Comparison of ENCODE assay signal across 15 cellular contexts in genomic region chr5:32597046-32597629, GRCh38. TPM values are rescaled to one million over a fixed set of nuclear protein-coding genes. Genes with fewer than 3 reads are reported as not detected.
DNase-seq lines count a peak whose midpoint lies in the region; ATAC-seq and TF ChIP-seq lines count a peak whose summit lies in the region.
"Had no signal": no experiment of that assay in that cellular context is flagged by ENCODE, and none has a peak within 500 bp of the region (broad histone marks: within the 10 kb centered on the region; RNA-seq: fewer than 3 reads in every experiment).

No MANE protein-coding gene starts in this region.

- peaks cover 66% of the 10 kb centered on the region for H3K4me1 Mint-ChIP-seq in central memory CD8-positive, alpha-beta T cell
- H3K4me1 Mint-ChIP-seq: endodermal cell had no signal

- intact Hi-C loops in heart left ventricle (cut with DNase I) (loop anchor here in 2 of 10 donors (10.0 kb wide), 1 partner anchor 362 kb away; no protein-coding TSS in a partner anchor), left ventricle myocardium superior (cut with micrococcal nuclease) (no loop called here)

- no peak for TF ChIP-seq CTCF in heart left ventricle (IDR thresholded peaks at IDR 0.05)

- H3K4me3 ChIP-seq in heart left ventricle: no peak overlapping the region
- H3K4me3 ChIP-seq in subcutaneous abdominal adipose tissue (ENCODE audit: low read depth in 1 of 5, low read length in 5 of 5): no peak overlapping the region
- H3K4me3 ChIP-seq in effector memory CD4-positive, alpha-beta T cell (ENCODE audit: insufficient read depth, low read depth, low read length, poor library complexity, severe bottlenecking): no peak overlapping the region
- H3K4me3 ChIP-seq: gastroesophageal sphincter, upper lobe of right lung had no signal

- H3K27ac Mint-ChIP-seq in central memory CD8-positive, alpha-beta T cell (ENCODE audit: low read depth): peak overlapping the region; percentile 19

- H3K4me3 Mint-ChIP-seq in central memory CD8-positive, alpha-beta T cell: peak overlapping the region; percentile 45
- H3K4me3 Mint-ChIP-seq: endodermal cell had no signal

- H3K27me3 Mint-ChIP-seq in central memory CD8-positive, alpha-beta T cell: no peaks in the 10 kb centered on the region

- H3K9me3 Mint-ChIP-seq in central memory CD8-positive, alpha-beta T cell: no peaks in the 10 kb centered on the region
- H3K9me3 Mint-ChIP-seq: endodermal cell had no signal

- H3K36me3 ChIP-seq in heart left ventricle: peaks cover 0 to 100% (median 95%) of the 10 kb centered on the region in 9 donors
- peaks cover 39 to 53% (median 49%) of the 10 kb centered on the region in 5 donors for H3K36me3 ChIP-seq in subcutaneous abdominal adipose tissue (ENCODE audit: control insufficient read depth in 5 of 5, insufficient read depth in 5 of 5, low read length in 5 of 5)
- H3K36me3 ChIP-seq in effector memory CD4-positive, alpha-beta T cell (ENCODE audit: control insufficient read depth, insufficient read depth, low read length): peaks cover 67% of the 10 kb centered on the region

- H3K4me1 ChIP-seq in heart left ventricle: peaks cover 0 to 66% (median 31%) of the 10 kb centered on the region in 12 donors
- peaks cover 4 to 60% (median 44%) of the 10 kb centered on the region in 5 donors for H3K4me1 ChIP-seq in subcutaneous abdominal adipose tissue (ENCODE audit: control insufficient read depth in 5 of 5, insufficient read depth in 5 of 5, low read length in 5 of 5)
- peaks cover 18% of the 10 kb centered on the region for H3K4me1 ChIP-seq in effector memory CD4-positive, alpha-beta T cell (ENCODE audit: control insufficient read depth, insufficient read depth, low read length, poor library complexity, severe bottlenecking)

- WGBS in heart left ventricle, 4 donors: 26 to 48% (median 33%) methylated on average over 2 of the region's 2 CpGs

- no peak for DNase-seq in heart left ventricle
- DNase-seq in left ventricle myocardium superior: no peak
- peak; percentile 86 for DNase-seq in NOMO-1 treated with dmso at 0.1 percent for 144 hours (lab: John Stamatoyannopoulos, UW; ENCODE audit: unreplicated experiment)
- DNase-seq in central memory CD8-positive, alpha-beta T cell (ENCODE audit: low spot score in 2 of 2): no peak
- DNase-seq in effector memory CD4-positive, alpha-beta T cell: no peak
- no peak for DNase-seq in KBM-7
- no peak for DNase-seq in putamen (ENCODE audit: low spot score)
- DNase-seq: activated gamma-delta T cell treated with Interleukin-2 at 50 U/mL for 16 hours; DMS53; endodermal cell; stimulated activated CD4-positive, alpha-beta T cell treated with anti-CD3 and anti-CD28 coated beads, Interleukin-2, amount 100 ng/mL, for 48 hours; upper lobe of right lung had no signal

- H3K36me3 Mint-ChIP-seq in central memory CD8-positive, alpha-beta T cell (ENCODE audit: insufficient read depth): peaks cover 93% of the 10 kb centered on the region

- H3K27ac ChIP-seq in heart left ventricle: peak overlapping the region in 7 of 12 donors; percentile 7 to 54 (median 41)
- H3K27ac ChIP-seq in subcutaneous abdominal adipose tissue (ENCODE audit: low read depth, low read length): peak overlapping the region; percentile 68
- no peak overlapping the region for H3K27ac ChIP-seq in effector memory CD4-positive, alpha-beta T cell (ENCODE audit: insufficient read depth, low read length, poor library complexity, severe bottlenecking)
- H3K27ac ChIP-seq: gastroesophageal sphincter, upper lobe of right lung had no signal

- peak overlapping the region in 2 of 5 donors; percentile 19 to 37 for H3K9ac ChIP-seq in subcutaneous abdominal adipose tissue (ENCODE audit: low read length in 5 of 5)

- no peak for TF ChIP-seq POLR2A in heart left ventricle (IDR thresholded peaks at IDR 0.05)

- H3K9me3 ChIP-seq in heart left ventricle: no peaks in the 10 kb centered on the region
- H3K9me3 ChIP-seq in subcutaneous abdominal adipose tissue (ENCODE audit: control insufficient read depth in 5 of 5, low read length in 5 of 5): no peaks in the 10 kb centered on the region
- no peaks in the 10 kb centered on the region for H3K9me3 ChIP-seq in effector memory CD4-positive, alpha-beta T cell (ENCODE audit: control insufficient read depth, low read length)
- H3K9me3 ChIP-seq: gastroesophageal sphincter, upper lobe of right lung had no signal

- H3K27me3 ChIP-seq in heart left ventricle: no peaks in the 10 kb centered on the region
- no peaks in the 10 kb centered on the region for H3K27me3 ChIP-seq in subcutaneous abdominal adipose tissue (ENCODE audit: control insufficient read depth in 5 of 5, insufficient read depth in 4 of 5, low read length in 5 of 5)
- H3K27me3 ChIP-seq in effector memory CD4-positive, alpha-beta T cell (replicated peaks; ENCODE audit: control insufficient read depth, insufficient read depth, low read length, poor library complexity, severe bottlenecking): no peaks in the 10 kb centered on the region
- H3K27me3 ChIP-seq: gastroesophageal sphincter, upper lobe of right lung had no signal

- in situ Hi-C loops in KBM-7 (cut with MboI; ENCODE audit: low pct_unique_long_range_greater_than_20kb, low sequenced_read_pairs): loop anchor here (25.0 kb wide), 1 partner anchor 110 kb away; no protein-coding TSS in a partner anchor

- ATAC-seq in heart left ventricle (peak in 1 of 4 donors; percentile 66), left ventricle myocardium superior (no peak)
- ATAC-seq in central memory CD8-positive, alpha-beta T cell (replicated peaks; ENCODE audit: extremely low read depth, poor library complexity, severe bottlenecking): no peak
- ATAC-seq: activated CD4-positive, CD25-positive, alpha-beta regulatory T cell treated with anti-CD3 and anti-CD28 coated beads, Interleukin-2, amount 50 U/mL, for 24 hours; gastroesophageal sphincter; upper lobe of right lung had no signal

RNA-seq across cellular contexts. Expression of gene SUB1, which starts 11.8 kb away (rescaled TPM):
- total RNA-seq in heart left ventricle: 100 to 1,000 TPM; 118 to 244 (median 197) TPM
- 100 to 1,000 TPM; 127 to 146 TPM for polyA plus RNA-seq in heart left ventricle
- 183 TPM for total RNA-seq in left ventricle myocardium superior
